In genomic region chr20:20439602-20440001, GRCh38 we compare ENCODE assay signal across 25 cellular contexts.
"Had no signal": no experiment of that assay in that cellular context is flagged by ENCODE, and none has a peak within 500 bp of the region (broad histone marks: within the 10 kb centered on the region; RNA-seq: fewer than 3 reads in every experiment).

No MANE protein-coding gene starts in this region.

- H3K36me3 Mint-ChIP-seq: activated CD8-positive, alpha-beta memory T cell treated with anti-CD3 and anti-CD28 coated beads, Interleukin-2, amount 10 ng/mL, durations not matched to agents 7 days and 5 days; natural killer cell treated with Interleukin-12 subunit alpha and Interleukin-12 subunit beta and Interleukin-15 and Interleukin-18, amount 100 ng/mL, for 72 hours had no signal

- DNase-seq: activated CD4-positive, alpha-beta T cell treated with anti-CD3 and anti-CD28 coated beads, Interleukin-2, amount 50 U/mL, for 4 hours; activated CD4-positive, CD25-positive, alpha-beta regulatory T cell treated with anti-CD3 and anti-CD28 coated beads, Interleukin-2, amount 50 U/mL, for 72 hours; activated CD8-positive, alpha-beta memory T cell treated with anti-CD3 and anti-CD28 coated beads, Interleukin-2, amount 10 ng/mL, durations not matched to agents 7 days and 5 days; activated naive CD4-positive, alpha-beta T cell treated with anti-CD3 and anti-CD28 coated beads for 36 hours; activated naive CD8-positive, alpha-beta T cell treated with anti-CD3 and anti-CD28 coated beads, Interleukin-2, amount 50 U/mL, for 24 hours; activated T-cell treated with anti-CD3 and anti-CD28 coated beads, Interleukin-2, amount 50 U/mL, for 1 hour; aorta; dermis blood vessel endothelial cell; erythroblast; islet precursor cell; left lung; mesenchymal stem cell; nucleus accumbens; stimulated activated CD4-positive, alpha-beta T cell treated with anti-CD3 and anti-CD28 coated beads, Interleukin-4, amount 100 ng/mL, for 4 hours; stimulated activated CD8-positive, alpha-beta memory T cell treated with anti-CD3 and anti-CD28 coated beads, Interleukin-4, amount 100 ng/mL, for 48 hours; stimulated activated naive CD4-positive, alpha-beta T cell treated with Interleukin-2 at 50 U/mL for 16 hours; substantia nigra; T-helper 1 cell; T1000 had no signal

- H3K27ac ChIP-seq: gastroesophageal sphincter, left lung, right atrium auricular region had no signal

- H3K9me3 ChIP-seq: gastroesophageal sphincter, left lung, right atrium auricular region had no signal

- H3K36me3 ChIP-seq: right atrium auricular region had no signal

- H3K27ac Mint-ChIP-seq: activated CD8-positive, alpha-beta memory T cell treated with anti-CD3 and anti-CD28 coated beads, Interleukin-2, amount 10 ng/mL, durations not matched to agents 7 days and 5 days; activated naive CD4-positive, alpha-beta T cell treated with anti-CD3 and anti-CD28 coated beads for 36 hours; activated naive CD8-positive, alpha-beta T cell treated with anti-CD3 and anti-CD28 coated beads, Interleukin-2, amount 50 U/mL, for 24 hours; activated T-helper 2 cell treated with anti-CD3 and anti-CD28 coated beads, Interferon-gamma antibody, Interleukin-2, Interleukin-4, amounts not matched to agents 10 μg/mL and 5 μg/mL and 100 μg/mL, durations not matched to agents 14 hours and 24 hours and 36 hours; natural killer cell treated with Interleukin-12 subunit alpha and Interleukin-12 subunit beta and Interleukin-15 and Interleukin-18, amount 100 ng/mL, for 72 hours; progenitor cell of endocrine pancreas; type B pancreatic cell had no signal

- H3K4me1 ChIP-seq: gastroesophageal sphincter, left lung, right atrium auricular region had no signal

- ATAC-seq: activated CD8-positive, alpha-beta memory T cell treated with anti-CD3 and anti-CD28 coated beads, Interleukin-2, amount 10 ng/mL, durations not matched to agents 7 days and 5 days; activated naive CD8-positive, alpha-beta T cell treated with anti-CD3 and anti-CD28 coated beads, Interleukin-2, amount 50 U/mL, for 24 hours; gastroesophageal sphincter; left lung; natural killer cell treated with Interleukin-12 subunit alpha and Interleukin-12 subunit beta and Interleukin-15 and Interleukin-18, amount 100 ng/mL, for 72 hours had no signal

- H3K4me3 ChIP-seq: gastroesophageal sphincter, left lung, right atrium auricular region had no signal

- H3K27me3 Mint-ChIP-seq: activated CD8-positive, alpha-beta memory T cell treated with anti-CD3 and anti-CD28 coated beads, Interleukin-2, amount 10 ng/mL, durations not matched to agents 7 days and 5 days; activated naive CD8-positive, alpha-beta T cell treated with anti-CD3 and anti-CD28 coated beads, Interleukin-2, amount 50 U/mL, for 24 hours; natural killer cell treated with Interleukin-12 subunit alpha and Interleukin-12 subunit beta and Interleukin-15 and Interleukin-18, amount 100 ng/mL, for 72 hours; progenitor cell of endocrine pancreas; type B pancreatic cell had no signal

- H3K27me3 ChIP-seq: gastroesophageal sphincter, left lung, right atrium auricular region had no signal

- H3K9me3 Mint-ChIP-seq: activated naive CD4-positive, alpha-beta T cell treated with anti-CD3 and anti-CD28 coated beads for 36 hours; activated naive CD8-positive, alpha-beta T cell treated with anti-CD3 and anti-CD28 coated beads, Interleukin-2, amount 50 U/mL, for 24 hours; activated T-helper 2 cell treated with anti-CD3 and anti-CD28 coated beads, Interferon-gamma antibody, Interleukin-2, Interleukin-4, amounts not matched to agents 10 μg/mL and 5 μg/mL and 100 μg/mL, durations not matched to agents 14 hours and 24 hours and 36 hours; natural killer cell treated with Interleukin-12 subunit alpha and Interleukin-12 subunit beta and Interleukin-15 and Interleukin-18, amount 100 ng/mL, for 72 hours; type B pancreatic cell had no signal

- H3K4me1 Mint-ChIP-seq: activated CD8-positive, alpha-beta memory T cell treated with anti-CD3 and anti-CD28 coated beads, Interleukin-2, amount 10 ng/mL, durations not matched to agents 7 days and 5 days had no signal

- H3K4me3 Mint-ChIP-seq: activated CD8-positive, alpha-beta memory T cell treated with anti-CD3 and anti-CD28 coated beads, Interleukin-2, amount 10 ng/mL, durations not matched to agents 7 days and 5 days; activated naive CD4-positive, alpha-beta T cell treated with anti-CD3 and anti-CD28 coated beads for 36 hours; activated naive CD8-positive, alpha-beta T cell treated with anti-CD3 and anti-CD28 coated beads, Interleukin-2, amount 50 U/mL, for 24 hours; natural killer cell treated with Interleukin-12 subunit alpha and Interleukin-12 subunit beta and Interleukin-15 and Interleukin-18, amount 100 ng/mL, for 72 hours; type B pancreatic cell had no signal
